Comparison of ENCODE assay signal across 18 cellular contexts in the genomic region with DNA sequence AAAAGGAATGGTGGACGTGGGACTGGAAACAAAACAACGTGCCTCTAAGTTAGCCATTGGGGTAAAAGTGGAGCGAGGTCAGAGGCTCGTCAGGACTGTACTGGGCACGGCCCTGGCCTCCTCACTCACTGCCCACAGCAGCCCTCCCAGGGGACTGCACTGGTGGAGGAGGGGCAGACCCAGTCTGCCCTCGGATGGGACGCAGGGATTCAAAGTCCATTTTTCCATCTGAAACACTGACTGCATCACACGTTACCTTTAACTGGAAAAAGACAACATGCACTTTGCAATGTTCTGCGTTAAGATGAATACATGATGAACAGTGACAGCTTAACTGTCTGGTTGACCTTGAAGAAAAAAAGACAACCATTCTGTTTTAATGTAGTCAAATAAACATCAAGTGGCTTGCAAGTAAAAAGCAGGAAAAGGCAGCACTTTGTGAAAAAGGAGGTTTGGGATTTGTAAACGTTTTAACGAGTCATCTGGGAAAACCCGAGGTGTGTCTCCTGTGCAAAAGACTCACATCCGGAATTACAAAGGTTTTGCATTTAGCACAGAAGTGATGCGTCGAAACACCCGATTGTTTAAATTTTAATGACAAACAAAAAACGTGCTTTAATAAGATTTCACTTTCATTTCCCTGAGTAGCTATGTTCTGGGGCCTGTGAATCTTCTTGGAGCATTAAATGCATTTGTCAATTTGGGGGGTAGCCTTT. TPM values are rescaled to one million over a fixed set of nuclear protein-coding genes. Genes with fewer than 3 reads are reported as not detected.
A peak's percentile ranks its signal among the peaks of the same experiment; 100 is the strongest.
DNase-seq lines count a peak whose midpoint lies in the region; ATAC-seq and TF ChIP-seq lines count a peak whose summit lies in the region.
"Had no signal": no experiment of that assay in that cellular context is flagged by ENCODE, and none has a peak within 500 bp of the region (broad histone marks: within the 10 kb centered on the region; RNA-seq: fewer than 3 reads in every experiment).

No MANE protein-coding gene starts in this region.

- H3K27me3 ChIP-seq in PC-3 (ENCODE audit: low read length): no peaks in the 10 kb centered on the region
- H3K27me3 ChIP-seq: tibial nerve had no signal

- peaks cover 2% of the 10 kb centered on the region for H3K36me3 Mint-ChIP-seq in activated CD4-positive, alpha-beta T cell treated with anti-CD3 and anti-CD28 coated beads, Interleukin-2, amount 10 ng/mL, durations not matched to agents 7 days and 5 days (ENCODE audit: low read depth)

- POLR2A ChIA-PET in activated CD4-positive, alpha-beta T cell treated with anti-CD3 and anti-CD28 coated beads, Interleukin-2, amount 10 ng/mL, durations not matched to agents 7 days and 5 days (lab: Charles Lee): interaction anchor here (2.2 kb wide), 1 partner anchor 10 kb away, joined by 5 read pairs; no protein-coding TSS in a partner anchor
- POLR2A ChIA-PET in PC-3 (lab: Charles Lee; ENCODE audit: unreplicated experiment): interaction anchor here (0.6 to 0.7 kb wide), 2 partner anchors 11 to 300 kb away, joined by 3 read pairs; no protein-coding TSS in a partner anchor

- H2AFZ ChIP-seq in PC-3 (ENCODE audit: low read length): no peak overlapping the region

- H3K4me1 ChIP-seq in PC-3 (ENCODE audit: insufficient read depth, low read length): peaks cover 54% of the 10 kb centered on the region
- H3K4me1 ChIP-seq: HAP-1 had no signal

- BruUV-seq in PC-3 (replicated peaks; lab: Mats Ljungman, UMichigan): TSS peak; percentile 10

- TF ChIP-seq CTCF in PC-3 (conservative IDR thresholded peaks at IDR 0.05; ENCODE audit: low read depth, low read length) (no peak), epithelial cell of esophagus (IDR thresholded peaks at IDR 0.05; ENCODE audit: insufficient read depth, low read depth, low read length, missing control alignments) (no peak)

- DNase-seq in activated CD4-positive, alpha-beta T cell treated with anti-CD3 and anti-CD28 coated beads, Interleukin-2, amount 10 ng/mL, durations not matched to agents 7 days and 5 days: no peak
- DNase-seq in activated CD4-positive, alpha-beta T cell treated with anti-CD3 and anti-CD28 coated beads, Interleukin-2, amount 50 U/mL, for 48 hours: no peak
- peak; percentile 59 for DNase-seq in PC-3
- peak; percentile 89 for DNase-seq in epithelial cell of esophagus (ENCODE audit: low read depth)
- DNase-seq in renal cortical epithelial cell (ENCODE audit: low read depth): peak; percentile 80
- no peak for DNase-seq in DMS 273 treated with DMSO at 0.1 percent for 48 hours (lab: John Stamatoyannopoulos, UW)
- DNase-seq in stimulated activated CD4-positive, alpha-beta T cell treated with anti-CD3 and anti-CD28 coated beads, Interleukin-4, amount 100 ng/mL, for 1 hour: no peak
- DNase-seq: activated effector memory CD4-positive, alpha-beta T cell treated with Interleukin-2 at 50 U/mL for 16 hours; DMS79 treated with DMSO at 0.1 percent for 48 hours; effector CD8-positive, alpha-beta T cell; left colon; NCI-H1105 treated with DMSO at 0.1 percent for 48 hours; NCI-H524 had no signal

- H3F3A ChIP-seq in PC-3 (ENCODE audit: low read length, unreplicated experiment): peaks cover 5% of the 10 kb centered on the region

- no peaks in the 10 kb centered on the region for H3K36me3 ChIP-seq in PC-3 (ENCODE audit: low read depth, low read length)
- H3K36me3 ChIP-seq: HAP-1, tibial nerve had no signal

- peak overlapping the region; percentile 35; the same call in 1 of the 2 replicates for H3K4me2 ChIP-seq in PC-3 (ENCODE audit: low read length)

- H3K9ac ChIP-seq in PC-3 (ENCODE audit: low read length): peak overlapping the region; percentile 96

- peaks cover 66% of the 10 kb centered on the region for H3K4me1 Mint-ChIP-seq in activated CD4-positive, alpha-beta T cell treated with anti-CD3 and anti-CD28 coated beads, Interleukin-2, amount 10 ng/mL, durations not matched to agents 7 days and 5 days

- CTCF ChIA-PET in activated CD4-positive, alpha-beta T cell treated with anti-CD3 and anti-CD28 coated beads, Interleukin-2, amount 10 ng/mL, durations not matched to agents 7 days and 5 days (lab: Charles Lee): interaction anchor here (0.8 to 1.4 kb wide), 3 partner anchors 8 to 16 kb away, joined by 3 read pairs; no protein-coding TSS in a partner anchor
- CTCF ChIA-PET in PC-3 (lab: Charles Lee): no interaction called here

- no peaks in the 10 kb centered on the region for H4K20me1 ChIP-seq in PC-3 (ENCODE audit: low read length)

- H3K4me3 Mint-ChIP-seq in activated CD4-positive, alpha-beta T cell treated with anti-CD3 and anti-CD28 coated beads, Interleukin-2, amount 10 ng/mL, durations not matched to agents 7 days and 5 days: no peak overlapping the region
- H3K4me3 Mint-ChIP-seq: neural crest cell had no signal

- no peaks in the 10 kb centered on the region for H3K9me3 ChIP-seq in PC-3 (ENCODE audit: low read length)
- H3K9me3 ChIP-seq: HAP-1, tibial nerve had no signal

- peaks cover 3% of the 10 kb centered on the region for H3K9me3 Mint-ChIP-seq in activated CD4-positive, alpha-beta T cell treated with anti-CD3 and anti-CD28 coated beads, Interleukin-2, amount 10 ng/mL, durations not matched to agents 7 days and 5 days
- H3K9me3 Mint-ChIP-seq: neural crest cell had no signal

- H3K27ac Mint-ChIP-seq in activated CD4-positive, alpha-beta T cell treated with anti-CD3 and anti-CD28 coated beads, Interleukin-2, amount 10 ng/mL, durations not matched to agents 7 days and 5 days: peak overlapping the region; percentile 87

- no peaks in the 10 kb centered on the region for H3K9me2 ChIP-seq in PC-3 (replicated peaks; ENCODE audit: low read length)

- H3K4me3 ChIP-seq in PC-3 (ENCODE audit: low read length) (no peak overlapping the region), epithelial cell of esophagus (ENCODE audit: low read length) (no peak overlapping the region)
- H3K4me3 ChIP-seq: HAP-1, skin epidermis, tibial nerve had no signal

- ATAC-seq in PC-3 (peak; percentile 6; the same call in 1 of the 2 replicates), GM21576 (IDR thresholded peaks at IDR 0.05; ENCODE audit: unreplicated experiment) (no peak)
- ATAC-seq: left colon had no signal

- H3K27me3 Mint-ChIP-seq in activated CD4-positive, alpha-beta T cell treated with anti-CD3 and anti-CD28 coated beads, Interleukin-2, amount 10 ng/mL, durations not matched to agents 7 days and 5 days: no peaks in the 10 kb centered on the region

- H3K79me2 ChIP-seq in PC-3 (ENCODE audit: low read length): no peaks in the 10 kb centered on the region

- H3K27ac ChIP-seq in PC-3 (ENCODE audit: low read length): peak overlapping the region; percentile 100
- H3K27ac ChIP-seq: tibial nerve had no signal

- intact Hi-C loops in PC-3 (cut with micrococcal nuclease): no loop called here

RNA-seq across cellular contexts. Expression of a gene that starts 18.8 kb away (rescaled TPM):
- 100 to 1,000 TPM; 155 to 167 TPM for total RNA-seq in activated CD4-positive, alpha-beta T cell treated with anti-CD3 and anti-CD28 coated beads, Interleukin-2, amount 10 ng/mL, durations not matched to agents 7 days and 5 days
- total RNA-seq in PC-3 (2014; rRNA removed) (94.5 and 112 TPM in 2 replicates), renal cortical epithelial cell (112 and 126 TPM in 2 replicates)

Comparison
In these comparisons a context has a peak if more than half of its experiments do, and no peak if none do; other contexts are left out.
1. DNase-seq: peak in PC-3 (single experiment), epithelial cell of esophagus (single experiment) and renal cortical epithelial cell (single experiment); none in activated CD4-positive, alpha-beta T cell treated with anti-CD3 and anti-CD28 coated beads, Interleukin-2, amount 10 ng/mL, durations not matched to agents 7 days and 5 days (single experiment), activated CD4-positive, alpha-beta T cell treated with anti-CD3 and anti-CD28 coated beads, Interleukin-2, amount 50 U/mL, for 48 hours (0 of 2), DMS 273 treated with DMSO at 0.1 percent for 48 hours (single experiment) and stimulated activated CD4-positive, alpha-beta T cell treated with anti-CD3 and anti-CD28 coated beads, Interleukin-4, amount 100 ng/mL, for 1 hour (single experiment).